ENCODE assay signal across 8 cellular contexts in the genomic region with DNA sequence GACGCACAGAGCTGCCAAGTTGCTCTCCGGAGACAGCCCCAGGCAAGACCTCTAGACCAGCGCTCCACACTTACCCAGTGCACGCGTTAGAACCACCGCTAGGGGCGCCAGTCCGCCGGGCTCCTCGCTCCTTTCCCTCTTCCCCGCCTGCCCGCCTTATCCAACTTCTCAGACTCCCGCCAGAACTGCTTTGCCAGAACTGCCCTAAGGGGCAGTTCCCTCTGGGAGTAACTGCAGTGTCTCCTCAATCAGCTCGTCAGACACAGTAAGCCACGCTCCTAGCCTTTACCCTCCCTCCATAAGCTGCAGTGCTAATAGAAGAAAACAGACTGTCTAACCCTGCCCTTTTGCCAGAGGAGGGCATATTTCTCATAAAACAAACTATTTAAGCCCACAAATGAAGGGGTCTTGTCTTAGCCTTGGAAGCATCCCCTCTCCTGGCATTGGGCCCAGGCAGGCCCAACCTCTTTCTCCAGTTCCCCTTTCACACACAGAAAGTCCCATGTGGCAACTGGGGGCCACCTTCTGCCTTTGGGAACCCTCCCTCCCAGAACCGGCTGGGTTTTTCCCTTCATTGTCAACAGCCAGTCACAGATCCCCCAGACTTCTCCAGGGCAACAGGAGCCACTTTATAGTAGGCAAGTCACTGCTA. TPM values are rescaled to one million over a fixed set of nuclear protein-coding genes. Genes with fewer than 3 reads are reported as not detected.
DNase-seq lines count a peak whose midpoint lies in the region; ATAC-seq and TF ChIP-seq lines count a peak whose summit lies in the region.

No MANE protein-coding gene starts in this region.

- no peaks in the 10 kb centered on the region for H3K27me3 Mint-ChIP-seq in activated T-helper 2 cell treated with anti-CD3 and anti-CD28 coated beads, Interferon-gamma antibody, Interleukin-2, Interleukin-4, amounts not matched to agents 10 μg/mL and 5 μg/mL and 100 μg/mL, durations not matched to agents 14 hours and 24 hours and 36 hours (ENCODE audit: low read depth)
- no peaks in the 10 kb centered on the region for H3K27me3 Mint-ChIP-seq in nephron progenitor cell (ENCODE audit: low read depth, poor library complexity)

- peaks cover 18% of the 10 kb centered on the region for H3K36me3 Mint-ChIP-seq in activated T-helper 2 cell treated with anti-CD3 and anti-CD28 coated beads, Interferon-gamma antibody, Interleukin-2, Interleukin-4, amounts not matched to agents 10 μg/mL and 5 μg/mL and 100 μg/mL, durations not matched to agents 14 hours and 24 hours and 36 hours (ENCODE audit: low read depth)
- peaks cover 33% of the 10 kb centered on the region for H3K36me3 Mint-ChIP-seq in nephron progenitor cell (ENCODE audit: low read depth)

- intact Hi-C loops in activated T-helper 2 cell treated with anti-CD3 and anti-CD28 coated beads, Interferon-gamma antibody, Interleukin-2, Interleukin-4, amounts not matched to agents 10 μg/mL and 5 μg/mL and 100 μg/mL, durations not matched to agents 14 hours and 24 hours and 36 hours (cut with micrococcal nuclease): loop anchor here (5.0 to 10.0 kb wide), 3 partner anchors 170 to 318 kb away; partner anchors contain the start of gene EIF2AK4

- H3K4me1 Mint-ChIP-seq in activated T-helper 2 cell treated with anti-CD3 and anti-CD28 coated beads, Interferon-gamma antibody, Interleukin-2, Interleukin-4, amounts not matched to agents 10 μg/mL and 5 μg/mL and 100 μg/mL, durations not matched to agents 14 hours and 24 hours and 36 hours (ENCODE audit: low read depth): peaks cover 71% of the 10 kb centered on the region
- peaks cover 92% of the 10 kb centered on the region for H3K4me1 Mint-ChIP-seq in nephron progenitor cell

- no peaks in the 10 kb centered on the region for H3K9me3 Mint-ChIP-seq in activated T-helper 2 cell treated with anti-CD3 and anti-CD28 coated beads, Interferon-gamma antibody, Interleukin-2, Interleukin-4, amounts not matched to agents 10 μg/mL and 5 μg/mL and 100 μg/mL, durations not matched to agents 14 hours and 24 hours and 36 hours
- H3K9me3 Mint-ChIP-seq in nephron progenitor cell: no peaks in the 10 kb centered on the region

- H3K4me3 ChIP-seq in fibroblast of the aortic adventitia (ENCODE audit: low read depth, low read length): no peak overlapping the region

- ATAC-seq in GM18909 (IDR thresholded peaks at IDR 0.05; ENCODE audit: poor library complexity, unreplicated experiment): peak; percentile 30
- ATAC-seq in stimulated activated naive CD8-positive, alpha-beta T cell treated with anti-CD3 and anti-CD28 coated beads, Interleukin-15, Interleukin-2, amounts not matched to agents 100 U/mL and 50 U/mL, for 24 hours: peak; percentile 37

- peak overlapping the region; percentile 91 for H3K27ac Mint-ChIP-seq in activated T-helper 2 cell treated with anti-CD3 and anti-CD28 coated beads, Interferon-gamma antibody, Interleukin-2, Interleukin-4, amounts not matched to agents 10 μg/mL and 5 μg/mL and 100 μg/mL, durations not matched to agents 14 hours and 24 hours and 36 hours
- H3K27ac Mint-ChIP-seq in nephron progenitor cell: peak overlapping the region; percentile 23

- H3K4me3 Mint-ChIP-seq in activated T-helper 2 cell treated with anti-CD3 and anti-CD28 coated beads, Interferon-gamma antibody, Interleukin-2, Interleukin-4, amounts not matched to agents 10 μg/mL and 5 μg/mL and 100 μg/mL, durations not matched to agents 14 hours and 24 hours and 36 hours (ENCODE audit: low read depth): peak overlapping the region; percentile 40
- peak overlapping the region; percentile 68 for H3K4me3 Mint-ChIP-seq in nephron progenitor cell

- TF ChIP-seq CTCF in fibroblast of the aortic adventitia (IDR thresholded peaks at IDR 0.05; ENCODE audit: insufficient read depth, low read length): peak; percentile 97
- peak; percentile 96 for TF ChIP-seq CTCF in nephron progenitor cell (IDR thresholded peaks at IDR 0.05)

- in situ Hi-C loops in ACHN (cut with HindIII; ENCODE audit: low pct_ligation_motif_present, low pct_unique_long_range_greater_than_20kb, low sequenced_read_pairs): no loop called here

- peak; percentile 71 for DNase-seq in ACHN
- peak; percentile 93 for DNase-seq in LoVo (ENCODE audit: low spot score)
- DNase-seq in RPMI8226: peak; percentile 85
- peak; percentile 67 for DNase-seq in activated T-helper 2 cell treated with anti-CD3 and anti-CD28 coated beads, Interferon-gamma antibody, Interleukin-2, Interleukin-4, amounts not matched to agents 10 μg/mL and 5 μg/mL and 100 μg/mL, durations not matched to agents 14 hours and 24 hours and 36 hours (ENCODE audit: low spot score)
- DNase-seq in fibroblast of the aortic adventitia (ENCODE audit: low read depth): peak; percentile 94
- peak; percentile 95 for DNase-seq in nephron progenitor cell
- peak; percentile 92 for DNase-seq in stimulated activated naive CD8-positive, alpha-beta T cell treated with anti-CD3 and anti-CD28 coated beads, Interleukin-15, Interleukin-2, amounts not matched to agents 100 U/mL and 50 U/mL, for 24 hours

RNA-seq across cellular contexts. Expression of gene BMF, which starts 3.7 kb away (rescaled TPM):
- 16.1 and 17.9 TPM in 2 replicates for total RNA-seq in activated T-helper 2 cell treated with anti-CD3 and anti-CD28 coated beads, Interferon-gamma antibody, Interleukin-2, Interleukin-4, amounts not matched to agents 10 μg/mL and 5 μg/mL and 100 μg/mL, durations not matched to agents 14 hours and 24 hours and 36 hours
- total RNA-seq in fibroblast of the aortic adventitia (ENCODE audit: low replicate concordance): 2.3 and 10.6 TPM in 2 replicates

RNA-seq across cellular contexts. Expression of gene BUB1B, which starts 55.9 kb away (rescaled TPM):
- 70.7 and 73.1 TPM in 2 replicates for total RNA-seq in activated T-helper 2 cell treated with anti-CD3 and anti-CD28 coated beads, Interferon-gamma antibody, Interleukin-2, Interleukin-4, amounts not matched to agents 10 μg/mL and 5 μg/mL and 100 μg/mL, durations not matched to agents 14 hours and 24 hours and 36 hours
- total RNA-seq in fibroblast of the aortic adventitia (ENCODE audit: low replicate concordance): 1.3 and 35.2 TPM in 2 replicates
